Comparison of ENCODE assay signal across 8 cellular contexts in the genomic region with DNA sequence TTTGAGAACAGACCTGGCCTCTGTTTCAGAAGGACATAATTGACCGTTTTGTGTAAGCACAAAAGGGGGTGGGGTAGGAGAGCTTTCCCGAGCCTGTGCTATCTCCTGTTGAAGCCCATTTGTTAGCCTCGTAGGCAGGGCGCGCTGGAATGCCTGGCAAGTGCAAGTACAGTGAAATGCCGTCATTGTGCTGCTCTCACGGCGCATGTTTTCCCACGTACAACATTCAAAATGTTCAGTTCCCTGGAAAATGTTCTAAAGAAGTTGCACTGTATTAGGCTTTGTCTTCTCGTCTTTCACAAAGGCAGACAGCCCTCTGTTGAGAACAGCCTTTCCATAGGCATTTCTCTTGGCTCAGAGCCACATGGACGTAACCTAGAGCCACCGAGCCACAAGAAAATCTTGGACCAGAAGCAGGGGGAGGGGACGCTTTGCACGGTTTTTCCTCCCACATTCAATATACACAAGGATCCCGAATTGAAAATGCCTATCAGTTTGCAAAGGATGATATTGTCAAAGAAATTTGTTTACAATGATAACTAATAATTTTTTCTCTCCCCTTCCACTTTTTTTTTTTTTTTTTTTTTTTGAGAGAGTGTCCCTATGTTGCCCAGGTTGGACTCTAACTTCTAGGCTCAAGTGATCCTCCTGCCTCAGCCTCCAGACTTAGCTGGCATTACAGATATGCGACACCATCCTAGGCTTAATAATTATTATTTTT. TPM values are rescaled to one million over a fixed set of nuclear protein-coding genes. Genes with fewer than 3 reads are reported as not detected.
A peak's percentile ranks its signal among the peaks of the same experiment; 100 is the strongest.
DNase-seq lines count a peak whose midpoint lies in the region; ATAC-seq and TF ChIP-seq lines count a peak whose summit lies in the region.

No MANE protein-coding gene starts in this region.

- H3K36me3 ChIP-seq in IMR-90 (ENCODE audit: control insufficient read depth, insufficient read depth, low read length) = no peaks in the 10 kb centered on the region

- no peak overlapping the region for H2BK20ac ChIP-seq in IMR-90 (ENCODE audit: low read depth, low read length)

- no peaks in the 10 kb centered on the region for H3K9me1 ChIP-seq in IMR-90 (ENCODE audit: insufficient read depth, low read length)

- no peak overlapping the region for H2BK15ac ChIP-seq in IMR-90 (ENCODE audit: low read depth, low read length)

- in situ Hi-C loops in IMR-90 (cut with MboI; ENCODE audit: low sequenced_read_pairs) = no loop called here

- no peak overlapping the region for H3K18ac ChIP-seq in IMR-90 (ENCODE audit: low read depth, low read length)

- no peak overlapping the region for H4K5ac ChIP-seq in IMR-90 (ENCODE audit: low read depth, low read length)

- TF ChIP-seq CTCF in IMR-90 (conservative IDR thresholded peaks at IDR 0.05; ENCODE audit: low read depth, low read length) = no peak

- intact Hi-C loops in IMR-90 (cut with micrococcal nuclease) = no loop called here

- peak; percentile 79 for DNase-seq in IMR-90
- DNase-seq in astrocyte of the hippocampus (ENCODE audit: low read depth, low spot score) = peak; percentile 93
- peak; percentile 35 to 38 for DNase-seq in hippocampal formation (lab: John Stamatoyannopoulos, UW)
- DNase-seq in skeletal muscle cell (ENCODE audit: low read depth) = peak; percentile 53
- DNase-seq in stimulated activated CD4-positive, alpha-beta T cell treated with anti-CD3 and anti-CD28 coated beads, Interleukin-4, amount 100 ng/mL, for 1 hour = no peak
- DNase-seq in stimulated activated CD4-positive, alpha-beta T cell treated with anti-CD3 and anti-CD28 coated beads, Interleukin-4, amount 100 ng/mL, for 4 hours = no peak
- no peak for DNase-seq in HK-2 (ENCODE audit: unreplicated experiment)

- H3K79me1 ChIP-seq in IMR-90 (ENCODE audit: low read depth in 1 of 2, low read length in 2 of 2) = no peaks in the 10 kb centered on the region

- H2AK9ac ChIP-seq in IMR-90 (replicated peaks; ENCODE audit: low read depth, low read length, poor library complexity) = no peak overlapping the region

- H3K9me3 ChIP-seq in IMR-90 (ENCODE audit: control insufficient read depth, insufficient read depth, low read length) = no peaks in the 10 kb centered on the region

- H3K4me2 ChIP-seq in IMR-90 (ENCODE audit: low read depth, low read length) = peak overlapping the region; percentile 87

- 0 out of 2 replicates have a peak, but pooled peaks have one; percentile 8 for TF ChIP-seq RAD21 in IMR-90 (IDR thresholded peaks at IDR 0.05; ENCODE audit: low read length)

- dilution Hi-C loops in IMR-90 (cut with HindIII; ENCODE audit: low sequenced_read_pairs, unreplicated experiment) = no loop called here

- no peak overlapping the region for H3K9ac ChIP-seq in IMR-90 (ENCODE audit: low read depth, low read length)

- H3K27me3 ChIP-seq in IMR-90 (ENCODE audit: control insufficient read depth, insufficient read depth, low read length) = no peaks in the 10 kb centered on the region

- no peak overlapping the region for H2AK5ac ChIP-seq in IMR-90 (ENCODE audit: low read depth, low read length)

- TF ChIP-seq POLR2A in IMR-90 (IDR thresholded peaks at IDR 0.05; ENCODE audit: low read depth, low read length) = no peak

- no peaks in the 10 kb centered on the region for H3K4me1 ChIP-seq in IMR-90 (ENCODE audit: control insufficient read depth, insufficient read depth, low read length)

- H4K91ac ChIP-seq in IMR-90 (ENCODE audit: insufficient read depth, low read depth, low read length) = no peak overlapping the region

- no peak overlapping the region for H3K4ac ChIP-seq in IMR-90 (ENCODE audit: low read depth, low read length)

- ATAC-seq in IMR-90 (ENCODE audit: low read depth) = peak; percentile 90
- ATAC-seq in GM18870 (IDR thresholded peaks at IDR 0.05; ENCODE audit: unreplicated experiment) = no peak

- no peak overlapping the region for H2BK120ac ChIP-seq in IMR-90 (ENCODE audit: low read depth, low read length)

- POLR2A ChIA-PET in IMR-90 (lab: Charles Lee; ENCODE audit: unreplicated experiment) = no interaction called here

- H3K56ac ChIP-seq in IMR-90 (ENCODE audit: extremely low read depth, insufficient read depth, low read length) = no peak overlapping the region

- H3K4me3 ChIP-seq in IMR-90 (ENCODE audit: insufficient read depth, low read depth, low read length) = peak overlapping the region; percentile 36
- peak overlapping the region; percentile 23 for H3K4me3 ChIP-seq in skeletal muscle cell (ENCODE audit: low read depth, low read length)

- H3K23ac ChIP-seq in IMR-90 (ENCODE audit: low read depth, low read length) = no peak overlapping the region

- H4K8ac ChIP-seq in IMR-90 (ENCODE audit: low read depth in 2 of 2, low read length in 2 of 2) = peak overlapping the region in 1 of 2 experiments; percentile 8; a peak in 1 of 4 replicates

- H3K14ac ChIP-seq in IMR-90 (replicated peaks; ENCODE audit: low read depth, low read length) = no peak overlapping the region

- CTCF ChIA-PET in IMR-90 (lab: Yijun Ruan, JAX) = interaction anchor here (0.7 kb wide), 1 partner anchor 17 kb away, joined by 3 read pairs; no protein-coding TSS in a partner anchor

- H2AFZ ChIP-seq in IMR-90 (replicated peaks; ENCODE audit: low read length, poor library complexity) = peak overlapping the region; percentile 66

- no TSS peak for BruUV-seq in IMR-90 (replicated peaks; lab: Mats Ljungman, UMichigan)

- no peak overlapping the region for H2BK5ac ChIP-seq in IMR-90 (ENCODE audit: low read depth, low read length, poor library complexity, severe bottlenecking)

- 0% methylated on average over 3 of the region's 16 CpGs; no CpG with 5 or more reads in 1 of the 2 experiments for WGBS in IMR-90 (ENCODE audit: extremely low coverage in 2 of 2, insufficient read length in 1 of 2), 2 experiments

- H4K20me1 ChIP-seq in IMR-90 (ENCODE audit: insufficient read depth, low read length) = no peaks in the 10 kb centered on the region

- no peak overlapping the region for H3K27ac ChIP-seq in IMR-90 (ENCODE audit: insufficient read depth, low read length)

TF ChIP-seq in IMR-90, 13 proteins besides CTCF, POLR2A, EP300 and RAD21:
- TF ChIP-seq, protein P1, sequence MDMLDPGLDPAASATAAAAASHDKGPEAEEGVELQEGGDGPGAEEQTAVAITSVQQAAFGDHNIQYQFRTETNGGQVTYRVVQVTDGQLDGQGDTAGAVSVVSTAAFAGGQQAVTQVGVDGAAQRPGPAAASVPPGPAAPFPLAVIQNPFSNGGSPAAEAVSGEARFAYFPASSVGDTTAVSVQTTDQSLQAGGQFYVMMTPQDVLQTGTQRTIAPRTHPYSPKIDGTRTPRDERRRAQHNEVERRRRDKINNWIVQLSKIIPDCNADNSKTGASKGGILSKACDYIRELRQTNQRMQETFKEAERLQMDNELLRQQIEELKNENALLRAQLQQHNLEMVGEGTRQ (IDR thresholded peaks at IDR 0.05; ENCODE audit: low read depth, low read length) = no peak
- TF ChIP-seq NFE2L2 (IDR thresholded peaks at IDR 0.05; ENCODE audit: low read depth, low read length) = no peak
- TF ChIP-seq, protein P2, sequence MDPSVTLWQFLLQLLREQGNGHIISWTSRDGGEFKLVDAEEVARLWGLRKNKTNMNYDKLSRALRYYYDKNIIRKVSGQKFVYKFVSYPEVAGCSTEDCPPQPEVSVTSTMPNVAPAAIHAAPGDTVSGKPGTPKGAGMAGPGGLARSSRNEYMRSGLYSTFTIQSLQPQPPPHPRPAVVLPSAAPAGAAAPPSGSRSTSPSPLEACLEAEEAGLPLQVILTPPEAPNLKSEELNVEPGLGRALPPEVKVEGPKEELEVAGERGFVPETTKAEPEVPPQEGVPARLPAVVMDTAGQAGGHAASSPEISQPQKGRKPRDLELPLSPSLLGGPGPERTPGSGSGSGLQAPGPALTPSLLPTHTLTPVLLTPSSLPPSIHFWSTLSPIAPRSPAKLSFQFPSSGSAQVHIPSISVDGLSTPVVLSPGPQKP (IDR thresholded peaks at IDR 0.05; ENCODE audit: borderline replicate concordance, low read depth, low read length) = no peak
- no peak for TF ChIP-seq MAZ (IDR thresholded peaks at IDR 0.05; ENCODE audit: borderline replicate concordance, low read depth, low read length)
- no peak for TF ChIP-seq BHLHE40 (IDR thresholded peaks at IDR 0.05; ENCODE audit: low read depth, low read length)
- no peak for TF ChIP-seq FOS (IDR thresholded peaks at IDR 0.05; ENCODE audit: low read depth, low read length)
- TF ChIP-seq MXI1 (IDR thresholded peaks at IDR 0.05; ENCODE audit: borderline replicate concordance, low read depth, low read length) = no peak
- TF ChIP-seq CHD1 (IDR thresholded peaks at IDR 0.05; ENCODE audit: low read depth, low read length) = no peak
- TF ChIP-seq MAFK (IDR thresholded peaks at IDR 0.05; ENCODE audit: low read depth, low read length) = no peak
- no peak for TF ChIP-seq SMC3 (IDR thresholded peaks at IDR 0.05; ENCODE audit: low read depth, low read length)

RNA-seq across cellular contexts. Expression of a gene that starts 54.6 kb away (rescaled TPM):
- total RNA-seq in IMR-90 (2012; rRNA removed) = 109 and 126 TPM in 2 replicates
- 25.6 and 27.6 TPM in 2 replicates for polyA plus RNA-seq in IMR-90 (2012; rRNA removed)
- 7.5 and 8.0 TPM in 2 replicates for polyA plus RNA-seq in IMR-90 (2012; cell fraction: cytosol; rRNA removed)
- polyA plus RNA-seq in IMR-90 (2012; cell fraction: nucleus; rRNA removed; ENCODE audit: low replicate concordance) = 19.5 and 127 TPM in 2 replicates

Comparison
In these comparisons a context has a peak if more than half of its experiments do, and no peak if none do; other contexts are left out.
1. DNase-seq: peak in IMR-90 (single experiment), astrocyte of the hippocampus (single experiment), hippocampal formation (2 of 2) and skeletal muscle cell (single experiment); none in stimulated activated CD4-positive, alpha-beta T cell treated with anti-CD3 and anti-CD28 coated beads, Interleukin-4, amount 100 ng/mL, for 1 hour (single experiment), stimulated activated CD4-positive, alpha-beta T cell treated with anti-CD3 and anti-CD28 coated beads, Interleukin-4, amount 100 ng/mL, for 4 hours (0 of 2) and HK-2 (single experiment).